12 cellular contexts compared by ENCODE assay signal in the genomic region with DNA sequence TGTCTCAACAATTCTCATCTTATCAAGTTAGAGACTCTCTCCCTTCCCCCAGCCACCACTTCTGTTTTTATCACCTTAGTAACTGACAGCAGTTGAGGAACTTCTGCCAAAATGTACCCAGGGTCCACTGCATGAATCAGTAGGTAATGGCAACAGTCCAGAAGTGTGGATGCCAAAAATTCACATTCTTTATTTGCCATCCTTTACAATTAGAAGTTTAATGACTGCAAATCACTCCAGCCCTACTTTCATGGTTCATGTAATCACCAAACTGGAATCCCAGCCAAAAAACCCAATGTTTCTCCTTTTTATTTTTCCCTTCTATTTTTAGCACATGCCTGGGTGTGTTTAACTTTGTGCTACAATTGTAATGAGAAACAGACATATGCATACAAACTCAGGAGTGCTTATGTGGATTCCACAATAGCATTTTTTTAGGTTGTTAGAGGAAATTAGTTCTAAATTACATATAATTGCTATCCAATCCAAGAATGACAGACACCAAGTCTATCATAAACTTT.
DNase-seq lines count a peak whose midpoint lies in the region; ATAC-seq and TF ChIP-seq lines count a peak whose summit lies in the region.
"Had no signal": no experiment of that assay in that cellular context is flagged by ENCODE, and none has a peak within 500 bp of the region (broad histone marks: within the 10 kb centered on the region; RNA-seq: fewer than 3 reads in every experiment).

No MANE protein-coding gene starts in this region.

- H3K27me3 ChIP-seq in AG04450 (ENCODE audit: control insufficient read depth, insufficient read depth, low read length) (no peaks in the 10 kb centered on the region), right cardiac atrium (ENCODE audit: control insufficient read depth, insufficient read depth) (no peaks in the 10 kb centered on the region), MM.1S (replicated peaks; ENCODE audit: insufficient read depth, low read length) (no peaks in the 10 kb centered on the region)

- H2AFZ ChIP-seq in MM.1S (ENCODE audit: low read length) = no peak overlapping the region

- TF ChIP-seq CTCF in AG04450 (IDR thresholded peaks at IDR 0.05; ENCODE audit: low read depth, low read length) (no peak), MM.1S (IDR thresholded peaks at IDR 0.05; ENCODE audit: low read length) (no peak)

- no peaks in the 10 kb centered on the region for H4K20me1 ChIP-seq in MM.1S (ENCODE audit: insufficient read depth, low read length)

- ATAC-seq in right cardiac atrium = peak; percentile 61 to 71

- H3K4me2 ChIP-seq in MM.1S (ENCODE audit: low read depth, low read length) = no peak overlapping the region

- H3K36me3 ChIP-seq in MM.1S (replicated peaks; ENCODE audit: insufficient read depth, low read length) = no peaks in the 10 kb centered on the region
- H3K36me3 ChIP-seq: HAP-1 had no signal

- CTCF ChIA-PET in AG04450 (lab: Charles Lee) = no interaction called here
- CTCF ChIA-PET in HEK293T (lab: Yijun Ruan, JAX) = no interaction called here

- no peaks in the 10 kb centered on the region for H3F3A ChIP-seq in MM.1S (ENCODE audit: insufficient read depth, low read length)

- peak; percentile 18 for DNase-seq in AG04450 (ENCODE audit: low read depth, low spot score)
- peak; percentile 28 for DNase-seq in LoVo (ENCODE audit: low spot score)
- DNase-seq in SKM-1 treated with dmso at 0.1 percent for 144 hours (lab: John Stamatoyannopoulos, UW; ENCODE audit: unreplicated experiment) = peak; percentile 60
- DNase-seq in right cardiac atrium = no peak
- no peak for DNase-seq in T1000 (lab: John Stamatoyannopoulos, UW)
- DNase-seq in MM.1S = no peak
- no peak for DNase-seq in HEK293T (ENCODE audit: extremely low spot score)
- DNase-seq in GM19240 (ENCODE audit: insufficient read length, low spot score) = no peak
- DNase-seq: DMS53, nephron progenitor cell, SHP77 treated with DMSO at 0.1 percent for 48 hours had no signal

- H3K9me2 ChIP-seq in MM.1S (replicated peaks; ENCODE audit: insufficient read depth, low read length) = no peaks in the 10 kb centered on the region

- no peak overlapping the region for H3K9ac ChIP-seq in MM.1S (ENCODE audit: low read length)

- no peaks in the 10 kb centered on the region for H3K9me3 ChIP-seq in AG04450 (ENCODE audit: control insufficient read depth, insufficient read depth, low read length)
- H3K9me3 ChIP-seq in right cardiac atrium (ENCODE audit: control insufficient read depth, low read length) = no peaks in the 10 kb centered on the region
- H3K9me3 ChIP-seq in MM.1S (replicated peaks; ENCODE audit: insufficient read depth, low read length) = no peaks in the 10 kb centered on the region
- H3K9me3 ChIP-seq: HAP-1 had no signal

- intact Hi-C loops in right cardiac atrium (cut with DNase I) = no loop called here

- no peak overlapping the region for H3K4me3 ChIP-seq in AG04450 (ENCODE audit: low read depth, low read length)
- H3K4me3 ChIP-seq in right cardiac atrium (ENCODE audit: low read length) = no peak overlapping the region
- H3K4me3 ChIP-seq in MM.1S (ENCODE audit: low read length) = no peak overlapping the region
- H3K4me3 ChIP-seq: HAP-1 had no signal

- POLR2A ChIA-PET in AG04450 (lab: Yijun Ruan, JAX) = no interaction called here
- POLR2A ChIA-PET in HEK293T (lab: Yijun Ruan, JAX) = no interaction called here

- no peaks in the 10 kb centered on the region for H3K79me2 ChIP-seq in MM.1S (ENCODE audit: low read length)

- H3K27ac ChIP-seq in AG04450 (ENCODE audit: low read depth, low read length) (no peak overlapping the region), right cardiac atrium (ENCODE audit: low read length) (no peak overlapping the region), MM.1S (ENCODE audit: low read length) (no peak overlapping the region)

- H3K4me1 ChIP-seq in right cardiac atrium (ENCODE audit: control insufficient read depth, insufficient read depth, low read length) (peaks cover 2% of the 10 kb centered on the region), MM.1S (ENCODE audit: low read length) (no peaks in the 10 kb centered on the region)

TF ChIP-seq in HEK293T, 16 proteins besides CTCF, POLR2A, EP300 and RAD21:
- TF ChIP-seq L3MBTL2 (conservative IDR thresholded peaks at IDR 0.05) (no peak), TARDBP (IDR thresholded peaks at IDR 0.05) (no peak)
- TF ChIP-seq, protein P1, sequence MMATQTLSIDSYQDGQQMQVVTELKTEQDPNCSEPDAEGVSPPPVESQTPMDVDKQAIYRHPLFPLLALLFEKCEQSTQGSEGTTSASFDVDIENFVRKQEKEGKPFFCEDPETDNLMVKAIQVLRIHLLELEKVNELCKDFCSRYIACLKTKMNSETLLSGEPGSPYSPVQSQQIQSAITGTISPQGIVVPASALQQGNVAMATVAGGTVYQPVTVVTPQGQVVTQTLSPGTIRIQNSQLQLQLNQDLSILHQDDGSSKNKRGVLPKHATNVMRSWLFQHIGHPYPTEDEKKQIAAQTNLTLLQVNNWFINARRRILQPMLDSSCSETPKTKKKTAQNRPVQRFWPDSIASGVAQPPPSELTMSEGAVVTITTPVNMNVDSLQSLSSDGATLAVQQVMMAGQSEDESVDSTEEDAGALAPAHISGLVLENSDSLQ (IDR thresholded peaks at IDR 0.05) = no peak

Comparison
In these comparisons a context has a peak if more than half of its experiments do, and no peak if none do; other contexts are left out.
1. DNase-seq: peak in AG04450 (single experiment), LoVo (single experiment) and SKM-1 treated with dmso at 0.1 percent for 144 hours (single experiment); none in right cardiac atrium (0 of 3), T1000 (single experiment), MM.1S (single experiment), HEK293T (single experiment) and GM19240 (single experiment).